ENCODE assay signal across 2 cellular contexts in genomic region chrX:11438767-11439166, GRCh38.
TF ChIP-seq lines count a peak whose summit lies in the region.

No MANE protein-coding gene starts in this region.

TF ChIP-seq in liver, 16 proteins besides CTCF, POLR2A, EP300 and RAD21:
- TF ChIP-seq RXRA (IDR thresholded peaks at IDR 0.05) (peak in 1 of 2 donors; percentile 19), HNF4A (conservative IDR thresholded peaks at IDR 0.05) (no peak)

TF ChIP-seq in HepG2, 621 proteins besides CTCF, POLR2A, EP300 and RAD21:
- no peak for TF ChIP-seq ZFP90 (CRISPR knock-in tag; IDR thresholded peaks at IDR 0.05; ENCODE audit: borderline replicate concordance)
- TF ChIP-seq, protein P1, sequence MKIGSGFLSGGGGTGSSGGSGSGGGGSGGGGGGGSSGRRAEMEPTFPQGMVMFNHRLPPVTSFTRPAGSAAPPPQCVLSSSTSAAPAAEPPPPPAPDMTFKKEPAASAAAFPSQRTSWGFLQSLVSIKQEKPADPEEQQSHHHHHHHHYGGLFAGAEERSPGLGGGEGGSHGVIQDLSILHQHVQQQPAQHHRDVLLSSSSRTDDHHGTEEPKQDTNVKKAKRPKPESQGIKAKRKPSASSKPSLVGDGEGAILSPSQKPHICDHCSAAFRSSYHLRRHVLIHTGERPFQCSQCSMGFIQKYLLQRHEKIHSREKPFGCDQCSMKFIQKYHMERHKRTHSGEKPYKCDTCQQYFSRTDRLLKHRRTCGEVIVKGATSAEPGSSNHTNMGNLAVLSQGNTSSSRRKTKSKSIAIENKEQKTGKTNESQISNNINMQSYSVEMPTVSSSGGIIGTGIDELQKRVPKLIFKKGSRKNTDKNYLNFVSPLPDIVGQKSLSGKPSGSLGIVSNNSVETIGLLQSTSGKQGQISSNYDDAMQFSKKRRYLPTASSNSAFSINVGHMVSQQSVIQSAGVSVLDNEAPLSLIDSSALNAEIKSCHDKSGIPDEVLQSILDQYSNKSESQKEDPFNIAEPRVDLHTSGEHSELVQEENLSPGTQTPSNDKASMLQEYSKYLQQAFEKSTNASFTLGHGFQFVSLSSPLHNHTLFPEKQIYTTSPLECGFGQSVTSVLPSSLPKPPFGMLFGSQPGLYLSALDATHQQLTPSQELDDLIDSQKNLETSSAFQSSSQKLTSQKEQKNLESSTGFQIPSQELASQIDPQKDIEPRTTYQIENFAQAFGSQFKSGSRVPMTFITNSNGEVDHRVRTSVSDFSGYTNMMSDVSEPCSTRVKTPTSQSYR (CRISPR knock-in tag; IDR thresholded peaks at IDR 0.05; ENCODE audit: borderline replicate concordance) = no peak
- no peak for TF ChIP-seq ARNTL (CRISPR knock-in tag; IDR thresholded peaks at IDR 0.05)
- TF ChIP-seq, protein P2, sequence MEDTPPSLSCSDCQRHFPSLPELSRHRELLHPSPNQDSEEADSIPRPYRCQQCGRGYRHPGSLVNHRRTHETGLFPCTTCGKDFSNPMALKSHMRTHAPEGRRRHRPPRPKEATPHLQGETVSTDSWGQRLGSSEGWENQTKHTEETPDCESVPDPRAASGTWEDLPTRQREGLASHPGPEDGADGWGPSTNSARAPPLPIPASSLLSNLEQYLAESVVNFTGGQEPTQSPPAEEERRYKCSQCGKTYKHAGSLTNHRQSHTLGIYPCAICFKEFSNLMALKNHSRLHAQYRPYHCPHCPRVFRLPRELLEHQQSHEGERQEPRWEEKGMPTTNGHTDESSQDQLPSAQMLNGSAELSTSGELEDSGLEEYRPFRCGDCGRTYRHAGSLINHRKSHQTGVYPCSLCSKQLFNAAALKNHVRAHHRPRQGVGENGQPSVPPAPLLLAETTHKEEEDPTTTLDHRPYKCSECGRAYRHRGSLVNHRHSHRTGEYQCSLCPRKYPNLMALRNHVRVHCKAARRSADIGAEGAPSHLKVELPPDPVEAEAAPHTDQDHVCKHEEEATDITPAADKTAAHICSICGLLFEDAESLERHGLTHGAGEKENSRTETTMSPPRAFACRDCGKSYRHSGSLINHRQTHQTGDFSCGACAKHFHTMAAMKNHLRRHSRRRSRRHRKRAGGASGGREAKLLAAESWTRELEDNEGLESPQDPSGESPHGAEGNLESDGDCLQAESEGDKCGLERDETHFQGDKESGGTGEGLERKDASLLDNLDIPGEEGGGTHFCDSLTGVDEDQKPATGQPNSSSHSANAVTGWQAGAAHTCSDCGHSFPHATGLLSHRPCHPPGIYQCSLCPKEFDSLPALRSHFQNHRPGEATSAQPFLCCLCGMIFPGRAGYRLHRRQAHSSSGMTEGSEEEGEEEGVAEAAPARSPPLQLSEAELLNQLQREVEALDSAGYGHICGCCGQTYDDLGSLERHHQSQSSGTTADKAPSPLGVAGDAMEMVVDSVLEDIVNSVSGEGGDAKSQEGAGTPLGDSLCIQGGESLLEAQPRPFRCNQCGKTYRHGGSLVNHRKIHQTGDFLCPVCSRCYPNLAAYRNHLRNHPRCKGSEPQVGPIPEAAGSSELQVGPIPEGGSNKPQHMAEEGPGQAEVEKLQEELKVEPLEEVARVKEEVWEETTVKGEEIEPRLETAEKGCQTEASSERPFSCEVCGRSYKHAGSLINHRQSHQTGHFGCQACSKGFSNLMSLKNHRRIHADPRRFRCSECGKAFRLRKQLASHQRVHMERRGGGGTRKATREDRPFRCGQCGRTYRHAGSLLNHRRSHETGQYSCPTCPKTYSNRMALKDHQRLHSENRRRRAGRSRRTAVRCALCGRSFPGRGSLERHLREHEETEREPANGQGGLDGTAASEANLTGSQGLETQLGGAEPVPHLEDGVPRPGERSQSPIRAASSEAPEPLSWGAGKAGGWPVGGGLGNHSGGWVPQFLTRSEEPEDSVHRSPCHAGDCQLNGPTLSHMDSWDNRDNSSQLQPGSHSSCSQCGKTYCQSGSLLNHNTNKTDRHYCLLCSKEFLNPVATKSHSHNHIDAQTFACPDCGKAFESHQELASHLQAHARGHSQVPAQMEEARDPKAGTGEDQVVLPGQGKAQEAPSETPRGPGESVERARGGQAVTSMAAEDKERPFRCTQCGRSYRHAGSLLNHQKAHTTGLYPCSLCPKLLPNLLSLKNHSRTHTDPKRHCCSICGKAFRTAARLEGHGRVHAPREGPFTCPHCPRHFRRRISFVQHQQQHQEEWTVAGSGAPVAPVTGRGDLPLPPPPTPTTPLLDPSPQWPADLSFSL (CRISPR knock-in tag; IDR thresholded peaks at IDR 0.05) = no peak
TF ChIP-seq in HepG2: peak in this region for 0.
